ENCODE assay signal across 23 cellular contexts in the genomic region with DNA sequence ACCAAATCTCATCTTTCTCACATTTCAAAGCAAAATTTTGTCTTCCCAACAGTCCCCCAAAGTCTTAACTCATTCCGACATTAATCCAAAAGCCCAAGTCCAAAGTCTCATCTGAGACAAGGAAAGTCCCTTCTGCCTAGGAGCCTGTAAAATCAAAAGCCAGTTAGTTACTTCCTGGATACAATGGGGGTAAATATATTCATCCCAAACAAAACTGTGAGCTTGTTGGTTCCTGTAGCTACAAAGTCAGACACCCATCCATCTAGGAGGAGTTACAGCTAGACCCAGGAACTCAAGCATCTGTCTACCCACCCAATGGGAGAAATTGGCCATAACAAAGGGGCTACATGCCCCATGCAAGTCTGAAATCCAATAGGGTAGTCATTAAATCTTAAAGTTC. TPM values are rescaled to one million over a fixed set of nuclear protein-coding genes. Genes with fewer than 3 reads are reported as not detected.
DNase-seq lines count a peak whose midpoint lies in the region; ATAC-seq, FAIRE-seq and TF ChIP-seq lines count a peak whose summit lies in the region.
"Had no signal": no experiment of that assay in that cellular context is flagged by ENCODE, and none has a peak within 500 bp of the region (broad histone marks: within the 10 kb centered on the region; RNA-seq: fewer than 3 reads in every experiment).

No MANE protein-coding gene starts in this region.

- peak; percentile 47 for FAIRE-seq in GM12878 (lab: Jason Lieb, UNC)
- FAIRE-seq: A204.1, D721Med, G401.6, GM12892, GM18507 had no signal

- POLR2A ChIA-PET in GM12878 (lab: Charles Lee): no interaction called here

- H3K9me3 Mint-ChIP-seq in CD14-positive monocyte: peaks cover 34 to 60% (median 52%) of the 10 kb centered on the region in 7 donors
- H3K9me3 Mint-ChIP-seq: CD4-positive, alpha-beta T cell; CD8-positive, alpha-beta T cell had no signal

- no peak for DNase-seq in CD14-positive monocyte (ENCODE audit: low spot score)
- DNase-seq in GM12878 (ENCODE audit: low read depth, low spot score): no peak
- DNase-seq in mucosa of descending colon: no peak
- DNase-seq in OCI-M1 (lab: John Stamatoyannopoulos, UW): no peak
- no peak for DNase-seq in HT-29 (ENCODE audit: low spot score)
- DNase-seq in kidney tubule cell (ENCODE audit: low spot score): no peak
- DNase-seq: 8988T; ACHN; AML-193; C1 segment of cervical spinal cord; Caco-2; Calu3; CD4-positive, alpha-beta T cell; CD8-positive, alpha-beta T cell; DMS79 treated with DMSO at 0.1 percent for 48 hours; GF-D8 had no signal

- TF ChIP-seq EP300 in GM12878 (IDR thresholded peaks at IDR 0.05; ENCODE audit: borderline replicate concordance in 1 of 2, control insufficient read depth in 1 of 2, low read depth in 2 of 2, low read length in 2 of 2): no peak

- no peaks in the 10 kb centered on the region for H3K27me3 Mint-ChIP-seq in CD14-positive monocyte (ENCODE audit: low read depth in 3 of 3)
- H3K27me3 Mint-ChIP-seq: B cell; CD4-positive, alpha-beta T cell had no signal

- 100% methylated on average over 1 of the region's 1 CpG for WGBS in GM12878 (ENCODE audit: insufficient coverage, insufficient replicate concordance, low lambda C conversion rate, missing lambda C conversion rate)

- SMC1A ChIA-PET in GM12878 (lab: Charles Lee; ENCODE audit: uncharacterized antibody, unreplicated experiment): interaction anchor here (1.2 kb wide), 1 partner anchor 12 kb away, joined by 3 read pairs; no protein-coding TSS in a partner anchor

- in situ Hi-C loops in GM12878 (cut with MboI): no loop called here

- TF ChIP-seq CTCF in CD14-positive monocyte (IDR thresholded peaks at IDR 0.05): no peak
- no peak for TF ChIP-seq CTCF in GM12878 (IDR thresholded peaks at IDR 0.05 in 2 of 3, conservative IDR thresholded peaks at IDR 0.05 in 1 of 3; ENCODE audit: control insufficient read depth in 2 of 3, extremely low read depth in 1 of 3, insufficient read depth in 1 of 3, low read depth in 3 of 3, low read length in 3 of 3)
- no peak for TF ChIP-seq CTCF in mucosa of descending colon (IDR thresholded peaks at IDR 0.05)

- intact Hi-C loops in CD14-positive monocyte (cut with micrococcal nuclease) (loop anchor here in 1 of 2 donors (5.0 kb wide), 1 partner anchor 36 kb away; no protein-coding TSS in a partner anchor), GM12878 (cut with micrococcal nuclease; ENCODE audit: unreplicated experiment) (no loop called here), mucosa of descending colon (cut with DNase I, micrococcal nuclease) (no loop called here)

- H3K79me2 ChIP-seq in GM12878 (ENCODE audit: control insufficient read depth, insufficient read depth, low read length): no peaks in the 10 kb centered on the region

- no peak overlapping the region for H3K27ac ChIP-seq in GM12878 (ENCODE audit: control insufficient read depth, insufficient read depth)

- H4K20me1 ChIP-seq in GM12878 (ENCODE audit: control insufficient read depth, insufficient read depth): no peaks in the 10 kb centered on the region

- no peak overlapping the region for H3K4me3 Mint-ChIP-seq in CD14-positive monocyte
- H3K4me3 Mint-ChIP-seq: B cell; CD4-positive, alpha-beta T cell; CD8-positive, alpha-beta T cell had no signal

- H3K4me3 ChIP-seq in GM12878: no peak overlapping the region
- H3K4me3 ChIP-seq in mucosa of descending colon: no peak overlapping the region

- no peak overlapping the region for H3K4me2 ChIP-seq in GM12878 (ENCODE audit: control insufficient read depth, insufficient read depth)

- no peak for TF ChIP-seq POLR2A in GM12878 (IDR thresholded peaks at IDR 0.05; ENCODE audit: low read depth, low read length)

- H3K9me3 ChIP-seq in GM12878 (replicated peaks; ENCODE audit: control insufficient read depth, insufficient read depth, low read length) (peaks cover 11% of the 10 kb centered on the region), mucosa of descending colon (no peaks in the 10 kb centered on the region)
- H3K9me3 ChIP-seq: Caco-2 had no signal

- CTCF ChIA-PET in GM12878 (lab: Yijun Ruan, JAX): no interaction called here

- ATAC-seq in GM12878 (no peak), mucosa of descending colon (peak; percentile 63), SK-N-SH treated with all-trans-retinoic acid at 6 μM for 48 hours (no peak)
- ATAC-seq: CD8-positive, alpha-beta T cell had no signal

- RAD21 ChIA-PET in GM12878 (lab: Charles Lee; ENCODE audit: unreplicated experiment): no interaction called here

- no peak for TF ChIP-seq RAD21 in GM12878 (IDR thresholded peaks at IDR 0.05; ENCODE audit: insufficient read depth, low read depth, low read length)

- H3K4me1 ChIP-seq in GM12878 (ENCODE audit: control insufficient read depth, insufficient read depth, low read length): peaks cover 7% of the 10 kb centered on the region; the same call in 1 of the 2 replicates
- H3K4me1 ChIP-seq in mucosa of descending colon (ENCODE audit: low read depth): no peaks in the 10 kb centered on the region
- H3K4me1 ChIP-seq: Caco-2 had no signal

- no peak overlapping the region for H3K9ac ChIP-seq in GM12878 (ENCODE audit: control insufficient read depth, insufficient read depth, low read length)

- no peaks in the 10 kb centered on the region for H3K27me3 ChIP-seq in GM12878 (replicated peaks in 1 of 2; ENCODE audit: control insufficient read depth in 2 of 2, insufficient read depth in 2 of 2, low read length in 1 of 2)

- peak overlapping the region in 6 of 7 donors; percentile 14 to 77 (median 58) for H3K27ac Mint-ChIP-seq in CD14-positive monocyte
- H3K27ac Mint-ChIP-seq: B cell; CD4-positive, alpha-beta T cell; CD8-positive, alpha-beta T cell had no signal

- no TSS peak for BruUV-seq in GM12878 (replicated peaks; lab: Mats Ljungman, UMichigan)

- H3K36me3 ChIP-seq in GM12878 (ENCODE audit: control insufficient read depth in 2 of 2, insufficient read depth in 2 of 2, low read length in 1 of 2): no peaks in the 10 kb centered on the region
- no peaks in the 10 kb centered on the region for H3K36me3 ChIP-seq in mucosa of descending colon (ENCODE audit: low read depth)

- peaks cover 34% of the 10 kb centered on the region for H3K4me1 Mint-ChIP-seq in CD14-positive monocyte

- no peak overlapping the region for H2AFZ ChIP-seq in GM12878 (ENCODE audit: control insufficient read depth, low read depth, low read length)

- H3K36me3 Mint-ChIP-seq in CD14-positive monocyte: peaks cover 19 to 30% of the 10 kb centered on the region in 2 donors
- H3K36me3 Mint-ChIP-seq: CD8-positive, alpha-beta T cell had no signal

TF ChIP-seq in GM12878, 131 proteins besides CTCF, POLR2A, EP300 and RAD21 (continues in another document):
- TF ChIP-seq FOS (IDR thresholded peaks at IDR 0.05; ENCODE audit: borderline replicate concordance, extremely low read depth, insufficient read length) (no peak), KLF5 (IDR thresholded peaks at IDR 0.05; ENCODE audit: partially characterized antibody) (no peak), CREB1 (IDR thresholded peaks at IDR 0.05; ENCODE audit: low read depth) (no peak)

TF ChIP-seq in SK-N-SH treated with all-trans-retinoic acid at 6 μM for 48 hours, 23 proteins besides CTCF, POLR2A, EP300 and RAD21:
- TF ChIP-seq ZC3H10 (CRISPR knock-in tag; IDR thresholded peaks at IDR 0.05): no peak

RNA-seq across cellular contexts. Expression of a gene that starts 51.9 kb away (rescaled TPM):
- polyA plus RNA-seq in CD14-positive monocyte (1 to 10 TPM; 5.9 to 7.5 TPM), GM12878 (2011; rRNA removed) (3.4 and 3.8 TPM in 2 replicates), GM12878 (2014; fragmentation: Illumina TruSeq; extraction: Trizol) (3.3 and 3.8 TPM in 2 replicates), GM12878 (2014; fragmentation: Nextera tagmentation; extraction: Ambion mirVana) (under 1 TPM; 0.52 to 0.77 TPM), GM12878 (2014; rRNA removed) (3.0 and 3.3 TPM in 2 replicates), GM12878 (2016; fragmentation: Nextera tagmentation; extraction: Ambion mirVana) (1 to 10 TPM in 1 of 2 experiments, under 1 TPM in 1; 0.52 to 1.9 TPM)
- 1.7 and 3.9 TPM in 2 replicates for total RNA-seq in GM12878 (2013; cell fraction: nucleolus; rRNA removed)
- total RNA-seq in GM12878 (2014; rRNA removed) (2.7 and 5.0 TPM in 2 replicates), GM12878 (2014; rRNA removed; fragmentation: Illumina TruSeq; extraction: Trizol) (3.3 and 3.4 TPM in 2 replicates), GM12878 (2021) (4.3 and 4.7 TPM in 2 replicates), mucosa of descending colon (10 to 100 TPM in 1 of 3 donors, 1 to 10 TPM in 2; 7.2 to 62.0 (median 9.7) TPM)
- polyA plus RNA-seq in GM12878 (2011; ENCODE audit: low read depth): 0.73 TPM
- 1.6 and 1.9 TPM in 2 replicates for polyA plus RNA-seq in GM12878 (2011; cell fraction: cytosol; rRNA removed)
- polyA plus RNA-seq in GM12878 (2011; cell fraction: nucleus; rRNA removed): 3.7 and 4.9 TPM in 2 replicates
- polyA plus RNA-seq in GM12878 (2012): 0.80 and 1.1 TPM in 2 replicates
- polyA minus RNA-seq in GM12878 (2011; rRNA and poly(A)+ RNA removed): 2.0 and 2.1 TPM in 2 replicates
- polyA minus RNA-seq in GM12878 (2011; cell fraction: cytosol; rRNA and poly(A)+ RNA removed): 0.83 and 1.7 TPM in 2 replicates
- 0.85 and 1.5 TPM in 2 replicates for polyA minus RNA-seq in GM12878 (2011; cell fraction: nucleus; rRNA and poly(A)+ RNA removed)
- total RNA-seq in HT-29 (2014; rRNA removed; shearing (Covaris generic)): 7.2 and 8.5 TPM in 2 replicates
